In the genomic region with DNA sequence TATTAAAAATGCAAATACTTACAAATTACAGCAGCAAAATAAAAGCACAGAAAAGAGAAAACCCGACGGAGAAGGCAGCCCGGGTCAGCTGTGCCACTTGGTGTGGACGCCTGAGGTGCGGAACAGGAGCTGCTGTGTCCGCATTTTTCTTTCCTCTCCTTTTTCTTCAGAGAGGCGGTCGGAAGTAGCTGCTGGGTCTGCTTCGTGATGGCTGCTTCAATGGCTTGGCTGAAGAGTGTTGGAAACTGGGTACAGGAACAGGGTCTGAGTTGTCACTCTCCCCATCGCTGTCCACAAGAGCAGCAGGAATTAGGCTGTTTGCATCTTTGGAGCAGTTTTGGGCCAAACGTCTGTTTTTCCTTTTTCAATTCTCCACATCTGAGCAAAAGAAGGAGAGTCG, we compare ENCODE assay signal across 25 cellular contexts. TPM values are rescaled to one million over a fixed set of nuclear protein-coding genes. Genes with fewer than 3 reads are reported as not detected.
DNase-seq lines count a peak whose midpoint lies in the region; ATAC-seq, FAIRE-seq and TF ChIP-seq lines count a peak whose summit lies in the region.
"Had no signal": no experiment of that assay in that cellular context is flagged by ENCODE, and none has a peak within 500 bp of the region (broad histone marks: within the 10 kb centered on the region; RNA-seq: fewer than 3 reads in every experiment).

No MANE protein-coding gene starts in this region.

- H3K27me3 ChIP-seq in GM23338 (ENCODE audit: insufficient read depth) (no peaks in the 10 kb centered on the region), H1 (replicated peaks in 1 of 4; ENCODE audit: control insufficient read depth in 3 of 4, extremely low read depth in 1 of 4, insufficient read depth in 3 of 4, low read length in 3 of 4) (no peaks in the 10 kb centered on the region; a peak in 1 of 7 replicates), parathyroid adenoma (ENCODE audit: control insufficient read depth, insufficient read depth, low read length) (no peaks in the 10 kb centered on the region)
- H3K27me3 ChIP-seq: BLaER1 treated with 17β-estradiol and CSF1 and Interleukin-3, amounts not matched to agents 10 nM and 100 nM had no signal

- no peak overlapping the region for H3K23ac ChIP-seq in H1 (ENCODE audit: insufficient read length)

- CTCF ChIA-PET in H1 (lab: Charles Lee; ENCODE audit: partially characterized antibody) = interaction anchor here (1.5 to 2.3 kb wide), 4 partner anchors 9 to 435 kb away, joined by 3 to 9 read pairs (median 4); no protein-coding TSS in a partner anchor

- TF ChIP-seq POLR2A in H1 (IDR thresholded peaks at IDR 0.05; ENCODE audit: control extremely low read depth in 1 of 2, low read depth in 2 of 2, low read length in 2 of 2) = no peak

- no peak overlapping the region for H2AK5ac ChIP-seq in H1 (ENCODE audit: low read depth, low read length)

- no peak overlapping the region for H3K18ac ChIP-seq in H1 (ENCODE audit: extremely low read depth, low read length)

- no peak for TF ChIP-seq CTCF in GM23338 (conservative IDR thresholded peaks at IDR 0.05; ENCODE audit: low read depth in 2 of 2)
- TF ChIP-seq CTCF in H1 (IDR thresholded peaks at IDR 0.05; ENCODE audit: control extremely low read depth in 1 of 3, insufficient read depth in 1 of 3, low read depth in 1 of 3, low read length in 3 of 3) = no peak
- no peak for TF ChIP-seq CTCF in parathyroid adenoma (IDR thresholded peaks at IDR 0.05)

- no peak overlapping the region for H3K4me2 ChIP-seq in GM23338
- no peak overlapping the region for H3K4me2 ChIP-seq in H1 (ENCODE audit: insufficient read depth in 1 of 2, low read depth in 2 of 2, low read length in 2 of 2)
- H3K4me2 ChIP-seq in parathyroid adenoma (ENCODE audit: low read length) = peak overlapping the region; percentile 40
- H3K4me2 ChIP-seq: A549; BLaER1 treated with 17β-estradiol and CSF1 and Interleukin-3, amounts not matched to agents 10 nM and 100 nM had no signal

- H3K9ac ChIP-seq in H1 (replicated peaks in 1 of 4; ENCODE audit: extremely low read depth in 1 of 4, low read depth in 3 of 4, low read length in 3 of 4) (no peak overlapping the region), parathyroid adenoma (no peak overlapping the region)
- H3K9ac ChIP-seq: BLaER1 treated with 17β-estradiol and CSF1 and Interleukin-3, amounts not matched to agents 10 nM and 100 nM had no signal

- no peaks in the 10 kb centered on the region for H3K36me3 ChIP-seq in GM23338 (ENCODE audit: insufficient read depth)
- no peaks in the 10 kb centered on the region for H3K36me3 ChIP-seq in H1 (ENCODE audit: control insufficient read depth in 2 of 4, insufficient read depth in 4 of 4, low read length in 3 of 4)
- H3K36me3 ChIP-seq in parathyroid adenoma (ENCODE audit: control insufficient read depth, insufficient read depth, low read length) = no peaks in the 10 kb centered on the region
- H3K36me3 ChIP-seq: BLaER1 treated with 17β-estradiol and CSF1 and Interleukin-3, amounts not matched to agents 10 nM and 100 nM had no signal

- H3K27ac Mint-ChIP-seq in GM23338 = no peak overlapping the region
- H3K27ac Mint-ChIP-seq: B cell; CD4-positive, alpha-beta T cell; CD8-positive, alpha-beta T cell had no signal

- ATAC-seq in GM23338 (no peak), GM21526 (IDR thresholded peaks at IDR 0.05; ENCODE audit: low FRiP score, unreplicated experiment) (no peak), GM19397 (IDR thresholded peaks at IDR 0.05; ENCODE audit: unreplicated experiment) (no peak)
- ATAC-seq: A549; CD8-positive, alpha-beta T cell had no signal

- H4K5ac ChIP-seq in H1 (ENCODE audit: insufficient read length, low read depth, low read length) = no peak overlapping the region

- H3K36me3 Mint-ChIP-seq in GM23338 (ENCODE audit: low read depth) = no peaks in the 10 kb centered on the region
- H3K36me3 Mint-ChIP-seq: CD8-positive, alpha-beta T cell had no signal

- no peak overlapping the region for H3K4ac ChIP-seq in H1 (replicated peaks; ENCODE audit: insufficient read length, low read depth, low read length)

- H3K9me3 ChIP-seq in H1 (ENCODE audit: insufficient read depth in 2 of 2, low read depth in 1 of 2, low read length in 1 of 2) (no peaks in the 10 kb centered on the region), parathyroid adenoma (ENCODE audit: control insufficient read depth, low read length) (no peaks in the 10 kb centered on the region)
- H3K9me3 ChIP-seq: A549; BLaER1 treated with 17β-estradiol and CSF1 and Interleukin-3, amounts not matched to agents 10 nM and 100 nM; Caco-2 had no signal

- H2BK20ac ChIP-seq in H1 (ENCODE audit: low read length) = no peak overlapping the region

- no peak overlapping the region for H3K56ac ChIP-seq in H1 (replicated peaks; ENCODE audit: insufficient read length, low read depth, low read length)

- H3K9me3 Mint-ChIP-seq in GM23338 = no peaks in the 10 kb centered on the region
- H3K9me3 Mint-ChIP-seq: CD4-positive, alpha-beta T cell; CD8-positive, alpha-beta T cell had no signal

- H2BK120ac ChIP-seq in H1 (replicated peaks; ENCODE audit: low read depth, low read length) = no peak overlapping the region

- TF ChIP-seq RAD21 in H1 (IDR thresholded peaks at IDR 0.05 in 1 of 2, conservative IDR thresholded peaks at IDR 0.05 in 1 of 2; ENCODE audit: low read depth in 2 of 2, low read length in 2 of 2) = no peak

- H2BK15ac ChIP-seq in H1 (ENCODE audit: low read length) = no peak overlapping the region

- H3K4me3 Mint-ChIP-seq in GM23338 = no peak overlapping the region
- H3K4me3 Mint-ChIP-seq: B cell; CD4-positive, alpha-beta T cell; CD8-positive, alpha-beta T cell had no signal

- H4K20me1 ChIP-seq in GM23338 (replicated peaks; ENCODE audit: insufficient read depth) (no peaks in the 10 kb centered on the region), H1 (replicated peaks in 1 of 2; ENCODE audit: control insufficient read depth in 1 of 2, insufficient read depth in 2 of 2, low read length in 2 of 2) (no peaks in the 10 kb centered on the region)
- H4K20me1 ChIP-seq: BLaER1 treated with 17β-estradiol and CSF1 and Interleukin-3, amounts not matched to agents 10 nM and 100 nM had no signal

- H3K9me2 ChIP-seq in GM23338 (ENCODE audit: insufficient read depth) = no peaks in the 10 kb centered on the region

- WGBS in H1 (ENCODE audit: extremely low coverage in 1 of 2, insufficient coverage in 1 of 2, insufficient read length in 1 of 2, insufficient replicate concordance in 2 of 2, low coverage in 1 of 2, low lambda C conversion rate in 2 of 2, missing lambda C conversion rate in 1 of 2), 2 experiments = 86% methylated on average over 11 of the region's 12 CpGs; no CpG with 5 or more reads in 1 of the 2 experiments

- DNase-seq in GM23338 (ENCODE audit: low spot score) (no peak), RPMI8226 (peak; percentile 45), H1 (ENCODE audit: low read depth in 1 of 2, low spot score in 2 of 2) (no peak), amniotic stem cell (lab: John Stamatoyannopoulos, UW) (no peak), MV-4-11 (lab: John Stamatoyannopoulos, UW) (no peak)
- DNase-seq: AML-193; Caco-2; Calu3; CD4-positive, alpha-beta T cell; CD8-positive, alpha-beta T cell; DMS79; DND-41; EL; GDM1 had no signal

- H4K8ac ChIP-seq in H1 (ENCODE audit: extremely low read depth, insufficient read depth, low read length) = no peak overlapping the region

- no peak overlapping the region for H3K27ac ChIP-seq in GM23338 (ENCODE audit: low read depth)
- H3K27ac ChIP-seq in H1 (ENCODE audit: low read depth, low read length) = no peak overlapping the region
- no peak overlapping the region for H3K27ac ChIP-seq in parathyroid adenoma
- H3K27ac ChIP-seq: 22Rv1; A549; BLaER1 treated with 17β-estradiol and CSF1 and Interleukin-3, amounts not matched to agents 10 nM and 100 nM; C4-2B had no signal

- no peak for FAIRE-seq in H1 (lab: Jason Lieb, UNC)
- FAIRE-seq: A549, D721Med, GM12891, GM19239 had no signal

- H3K4me3 ChIP-seq in GM23338 (no peak overlapping the region), H1 (ENCODE audit: extremely low read depth in 1 of 4, insufficient read depth in 2 of 4, low read depth in 3 of 4, low read length in 4 of 4) (no peak overlapping the region), parathyroid adenoma (ENCODE audit: low read depth, low read length) (no peak overlapping the region)
- H3K4me3 ChIP-seq: A549; BLaER1 treated with 17β-estradiol and CSF1 and Interleukin-3, amounts not matched to agents 10 nM and 100 nM had no signal

- H3K79me2 ChIP-seq in GM23338 (replicated peaks; ENCODE audit: insufficient read depth) = no peaks in the 10 kb centered on the region
- no peaks in the 10 kb centered on the region for H3K79me2 ChIP-seq in H1 (ENCODE audit: control insufficient read depth in 1 of 2, insufficient read depth in 2 of 2, low read length in 2 of 2)
- H3K79me2 ChIP-seq in parathyroid adenoma = no peaks in the 10 kb centered on the region

- H4K91ac ChIP-seq in H1 (replicated peaks; ENCODE audit: insufficient read length, low read length) = no peak overlapping the region

- no peak overlapping the region for H3K14ac ChIP-seq in H1 (ENCODE audit: insufficient read length)

- no peak for TF ChIP-seq EP300 in H1 (IDR thresholded peaks at IDR 0.05; ENCODE audit: borderline replicate concordance in 1 of 2, low read depth in 2 of 2, low read length in 2 of 2)

- H2BK12ac ChIP-seq in H1 (ENCODE audit: low read depth, low read length) = no peak overlapping the region

- no peaks in the 10 kb centered on the region for H3F3A ChIP-seq in GM23338 (replicated peaks; ENCODE audit: low read depth)

- H3K27me3 Mint-ChIP-seq in GM23338 (ENCODE audit: insufficient read depth, low read depth, poor library complexity) = peaks cover 4% of the 10 kb centered on the region
- H3K27me3 Mint-ChIP-seq: CD4-positive, alpha-beta T cell had no signal

- H3K4me1 ChIP-seq in GM23338 (ENCODE audit: insufficient read depth) (no peaks in the 10 kb centered on the region), H1 (replicated peaks in 1 of 4; ENCODE audit: control insufficient read depth in 3 of 4, insufficient read depth in 4 of 4, low read length in 3 of 4) (no peaks in the 10 kb centered on the region), parathyroid adenoma (no peaks in the 10 kb centered on the region)
- H3K4me1 ChIP-seq: BLaER1 treated with 17β-estradiol and CSF1 and Interleukin-3, amounts not matched to agents 10 nM and 100 nM; Caco-2 had no signal

- no peaks in the 10 kb centered on the region for H3K79me1 ChIP-seq in H1 (ENCODE audit: low read depth, low read length)

- H3K4me1 Mint-ChIP-seq in GM23338 = no peaks in the 10 kb centered on the region
- H3K4me1 Mint-ChIP-seq: B cell had no signal

- POLR2A ChIA-PET in H1 (lab: Charles Lee; ENCODE audit: partially characterized antibody) = no interaction called here

- no peaks in the 10 kb centered on the region for H3K23me2 ChIP-seq in H1 (ENCODE audit: low read depth, low read length)

- H2AFZ ChIP-seq in GM23338 = peak overlapping the region; percentile 43; the same call in 1 of the 2 replicates
- H2AFZ ChIP-seq in H1 (ENCODE audit: low read length) = peak overlapping the region; percentile 53; the same call in 1 of the 2 replicates
- H2AFZ ChIP-seq in parathyroid adenoma = peak overlapping the region; percentile 61

- no peak overlapping the region for H2BK5ac ChIP-seq in H1 (ENCODE audit: low read depth, low read length)

RNA-seq across cellular contexts. Expression of gene ARL8B, which starts 53.6 kb away (rescaled TPM):
- total RNA-seq in GM23338 (2014; rRNA removed; shearing (Covaris generic)) = 25.5 and 28.3 TPM in 2 replicates
- polyA plus RNA-seq in GM23338 (2016; fragmentation: Nextera tagmentation; extraction: Ambion mirVana) (31.5 and 40.8 TPM in 2 replicates), H1 (2011; rRNA removed) (10.8 and 14.5 TPM in 2 replicates)
- 25.8 and 27.8 TPM in 2 replicates for total RNA-seq in H1 (2021; fragmentation: NEBNext Ultra II Directional; extraction: Animal tissue kit (Norgen Biotek cat#: 25700))
- 17.8 TPM for polyA plus RNA-seq in H1 (2011; cell fraction: cytosol; rRNA removed)
- polyA plus RNA-seq in H1 (2011; cell fraction: nucleus; rRNA removed) = 19.4 TPM
- polyA plus RNA-seq in H1 (2012, experiment 1 of 2) = 12.7 to 23.0 TPM (median 15.7 TPM) in 4 replicates
- polyA plus RNA-seq in H1 (2012, experiment 2 of 2) = 3.0 TPM
- polyA plus RNA-seq in H1 (2013, experiment 1 of 2) = 30.2 TPM
- 44.0 TPM for polyA plus RNA-seq in H1 (2013, experiment 2 of 2)
- 9.2 and 13.2 TPM in 2 replicates for polyA minus RNA-seq in H1 (2011; rRNA and poly(A)+ RNA removed)
- polyA minus RNA-seq in H1 (2011; cell fraction: cytosol; rRNA and poly(A)+ RNA removed) = 13.0 TPM
- polyA minus RNA-seq in H1 (2011; cell fraction: nucleus; rRNA and poly(A)+ RNA removed) = 13.9 TPM
